13 cellular contexts compared by ENCODE assay signal in the genomic region with DNA sequence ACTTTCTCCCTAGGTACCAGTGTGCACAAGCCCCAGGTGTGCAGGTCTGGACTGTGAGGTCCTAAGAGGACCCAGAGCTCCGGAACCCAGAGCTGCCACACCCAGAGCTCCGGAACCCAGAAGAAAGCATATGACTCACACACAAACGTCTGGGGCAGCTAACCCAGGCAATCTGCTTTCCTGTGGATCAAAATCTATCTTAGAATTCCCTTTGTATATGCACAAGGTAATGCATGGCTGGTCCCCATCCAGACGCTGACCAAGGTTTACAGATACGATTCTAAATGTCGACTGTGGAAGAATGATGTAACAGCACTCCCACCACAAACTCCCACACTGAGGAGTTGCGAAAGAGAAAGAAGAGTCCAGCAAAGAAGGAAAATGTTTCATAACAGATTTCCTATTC. TPM values are rescaled to one million over a fixed set of nuclear protein-coding genes. Genes with fewer than 3 reads are reported as not detected.
DNase-seq lines count a peak whose midpoint lies in the region; ATAC-seq and TF ChIP-seq lines count a peak whose summit lies in the region.
"Had no signal": no experiment of that assay in that cellular context is flagged by ENCODE, and none has a peak within 500 bp of the region (broad histone marks: within the 10 kb centered on the region; RNA-seq: fewer than 3 reads in every experiment).

No MANE protein-coding gene starts in this region.

- peak overlapping the region; percentile 10 for H3K27ac ChIP-seq in cingulate gyrus (ENCODE audit: low read depth, low read length)
- H3K27ac ChIP-seq: C4-2B had no signal

- in situ Hi-C loops in Caki2 (cut with HindIII; ENCODE audit: low pct_unique_long_range_greater_than_20kb, low sequenced_read_pairs), result no loop called here

- peak overlapping the region; percentile 44 for H3K27ac Mint-ChIP-seq in mesothelial cell of epicardium
- H3K27ac Mint-ChIP-seq: stimulated activated naive B cell treated with anti-CD40 and anti-IgM and Interleukin-4, amounts not matched to agents 10 μg/mL and 1 μg/mL and 100 μg/mL, for 72 hours had no signal

- H3K9me3 Mint-ChIP-seq in mesothelial cell of epicardium, result no peaks in the 10 kb centered on the region
- H3K9me3 Mint-ChIP-seq: stimulated activated naive B cell treated with anti-CD40 and anti-IgM and Interleukin-4, amounts not matched to agents 10 μg/mL and 1 μg/mL and 100 μg/mL, for 72 hours had no signal

- no peaks in the 10 kb centered on the region for H3K27me3 Mint-ChIP-seq in mesothelial cell of epicardium (ENCODE audit: low read depth)

- DNase-seq in Caki2 (ENCODE audit: low read depth) (peak; percentile 49), NCI-H69 (lab: John Stamatoyannopoulos, UW) (peak; percentile 45), mesothelial cell of epicardium (ENCODE audit: low spot score in 2 of 2, unreplicated experiment in 2 of 2) (no peak), NCI-H2171 treated with DMSO at 0.1 percent for 48 hours (lab: John Stamatoyannopoulos, UW) (no peak)
- no peak for DNase-seq in activated CD4-positive, alpha-beta T cell treated with anti-CD3 and anti-CD28 coated beads, Interleukin-2, amount 50 U/mL, for 48 hours
- DNase-seq: effector CD4-positive, alpha-beta T cell; NCI-H146; stimulated activated naive B cell treated with anti-CD40 and anti-IgM and Interleukin-4, amounts not matched to agents 10 μg/mL and 1 μg/mL and 100 μg/mL, for 72 hours; T-helper 2 cell had no signal

- no peaks in the 10 kb centered on the region for H3K36me3 Mint-ChIP-seq in mesothelial cell of epicardium
- H3K36me3 Mint-ChIP-seq: stimulated activated naive B cell treated with anti-CD40 and anti-IgM and Interleukin-4, amounts not matched to agents 10 μg/mL and 1 μg/mL and 100 μg/mL, for 72 hours had no signal

- H3K4me3 Mint-ChIP-seq in mesothelial cell of epicardium, result no peak overlapping the region
- H3K4me3 Mint-ChIP-seq: stimulated activated naive B cell treated with anti-CD40 and anti-IgM and Interleukin-4, amounts not matched to agents 10 μg/mL and 1 μg/mL and 100 μg/mL, for 72 hours had no signal

- TF ChIP-seq CTCF in mesothelial cell of epicardium (IDR thresholded peaks at IDR 0.05; ENCODE audit: unreplicated experiment), result no peak

- ATAC-seq in HG03139 (IDR thresholded peaks at IDR 0.05; ENCODE audit: unreplicated experiment), result no peak
- ATAC-seq in GM21619 (IDR thresholded peaks at IDR 0.05; ENCODE audit: unreplicated experiment), result no peak
- ATAC-seq: stimulated activated naive B cell treated with anti-CD40 and anti-IgM and Interleukin-4, amounts not matched to agents 10 μg/mL and 1 μg/mL and 100 μg/mL, for 72 hours had no signal

- H3K4me1 Mint-ChIP-seq in mesothelial cell of epicardium, result peaks cover 12% of the 10 kb centered on the region
- H3K4me1 Mint-ChIP-seq: stimulated activated naive B cell treated with anti-CD40 and anti-IgM and Interleukin-4, amounts not matched to agents 10 μg/mL and 1 μg/mL and 100 μg/mL, for 72 hours had no signal

RNA-seq across cellular contexts. Expression of gene KCNMB2, which starts 15.7 kb away (rescaled TPM):
- not detected in 2 replicates for total RNA-seq in Caki2 (2014; rRNA removed; shearing (Covaris generic); ENCODE audit: low replicate concordance)
- 2.9 to 3.9 TPM (median 3.0 TPM) in 3 replicates for total RNA-seq in mesothelial cell of epicardium

Comparison
In these comparisons a context has a peak if more than half of its experiments do, and no peak if none do; other contexts are left out.
1. DNase-seq: peak in Caki2 (single experiment) and NCI-H69 (single experiment); none in mesothelial cell of epicardium (0 of 2), NCI-H2171 treated with DMSO at 0.1 percent for 48 hours (single experiment) and activated CD4-positive, alpha-beta T cell treated with anti-CD3 and anti-CD28 coated beads, Interleukin-2, amount 50 U/mL, for 48 hours (0 of 2).